8 cellular contexts compared by ENCODE assay signal in genomic region chr6:158718431-158719126, GRCh38.
A peak's percentile ranks its signal among the peaks of the same experiment; 100 is the strongest.
DNase-seq lines count a peak whose midpoint lies in the region; ATAC-seq and TF ChIP-seq lines count a peak whose summit lies in the region.

No MANE protein-coding gene starts in this region.

- DNase-seq in AG10803 (ENCODE audit: low read depth) (peak; percentile 15), activated B cell treated with CpG ODN at 0.5 μM for 24 hours (no peak), iris pigment epithelial cell (ENCODE audit: low read depth) (peak; percentile 42), upper lobe of left lung (no peak), ascending aorta (ENCODE audit: low spot score in 2 of 2) (no peak)

- H3K4me1 Mint-ChIP-seq in activated B cell treated with CpG ODN at 0.5 μM for 24 hours, result peaks cover 78% of the 10 kb centered on the region

- H3K27ac ChIP-seq in HEK293 (ENCODE audit: extremely low read depth, low read depth, low read length), result no peak overlapping the region
- H3K27ac ChIP-seq in upper lobe of left lung, result no peak overlapping the region
- H3K27ac ChIP-seq in ascending aorta, result no peak overlapping the region

- H3K4me3 Mint-ChIP-seq in activated B cell treated with CpG ODN at 0.5 μM for 24 hours, result no peak overlapping the region

- CTCF ChIA-PET in HEK293 (lab: Yijun Ruan, JAX) (interaction anchor here (0.5 to 2.9 kb wide), 58 partner anchors 10 to 1234 kb away, joined by 3 to 58 read pairs (median 4); partner anchors contain the start of gene SYTL3), activated B cell treated with CpG ODN at 0.5 μM for 24 hours (lab: Charles Lee) (interaction anchor here (1.0 to 3.0 kb wide), 4 partner anchors 9 to 241 kb away, joined by 3 to 13 read pairs (median 4); no protein-coding TSS in a partner anchor)

- no peaks in the 10 kb centered on the region for H3K27me3 ChIP-seq in upper lobe of left lung
- no peaks in the 10 kb centered on the region for H3K27me3 ChIP-seq in ascending aorta

- no peak for TF ChIP-seq POLR2A in upper lobe of left lung (IDR thresholded peaks at IDR 0.05)

- H3K4me3 ChIP-seq in AG10803 (ENCODE audit: low read length), result no peak overlapping the region
- no peak overlapping the region for H3K4me3 ChIP-seq in HEK293 (ENCODE audit: low read depth, low read length)
- H3K4me3 ChIP-seq in upper lobe of left lung, result no peak overlapping the region
- H3K4me3 ChIP-seq in ascending aorta, result no peak overlapping the region

- peak overlapping the region; percentile 97 for H3K27ac Mint-ChIP-seq in activated B cell treated with CpG ODN at 0.5 μM for 24 hours

- H3K36me3 Mint-ChIP-seq in activated B cell treated with CpG ODN at 0.5 μM for 24 hours (ENCODE audit: low read depth), result peaks cover 2% of the 10 kb centered on the region

- H3K4me1 ChIP-seq in HEK293 (ENCODE audit: control insufficient read depth, insufficient read depth, low read length), result no peaks in the 10 kb centered on the region
- peaks cover 4 to 16% (median 10%) of the 10 kb centered on the region in 4 donors for H3K4me1 ChIP-seq in upper lobe of left lung
- no peaks in the 10 kb centered on the region for H3K4me1 ChIP-seq in ascending aorta

- H3K36me3 ChIP-seq in HEK293 (ENCODE audit: control insufficient read depth in 2 of 2, insufficient read depth in 1 of 2, low read length in 2 of 2) (no peaks in the 10 kb centered on the region), upper lobe of left lung (peaks cover 0 to 3% (median 0%) of the 10 kb centered on the region in 4 donors), ascending aorta (no peaks in the 10 kb centered on the region)

- no peaks in the 10 kb centered on the region for H3K27me3 Mint-ChIP-seq in activated B cell treated with CpG ODN at 0.5 μM for 24 hours

- TF ChIP-seq CTCF in AG10803 (conservative IDR thresholded peaks at IDR 0.05; ENCODE audit: low read length) (peak; percentile 54), HEK293 (tag by site-specific recombination; IDR thresholded peaks at IDR 0.05) (no peak), activated B cell treated with CpG ODN at 0.5 μM for 24 hours (IDR thresholded peaks at IDR 0.05) (no peak), upper lobe of left lung (IDR thresholded peaks at IDR 0.05) (peak in 4 of 6 experiments; percentile 21 to 30 (median 22)), ascending aorta (IDR thresholded peaks at IDR 0.05) (peak in 1 of 3 experiments; percentile 41)

- POLR2A ChIA-PET in HEK293 (lab: Yijun Ruan, JAX), result no interaction called here
- POLR2A ChIA-PET in activated B cell treated with CpG ODN at 0.5 μM for 24 hours (lab: Charles Lee), result interaction anchor here (0.6 to 4.5 kb wide), 9 partner anchors 9 to 376 kb away, joined by 3 to 92 read pairs (median 9); partner anchors contain the start of gene EZR

- WGBS in upper lobe of left lung, 2 donors, result 77 to 85% methylated on average over 11 to 15 of the region's 15 CpGs

- no peaks in the 10 kb centered on the region for H3K9me3 Mint-ChIP-seq in activated B cell treated with CpG ODN at 0.5 μM for 24 hours

- H3K9me3 ChIP-seq in HEK293 (ENCODE audit: control insufficient read depth, insufficient read depth, low read depth, low read length) (no peaks in the 10 kb centered on the region), upper lobe of left lung (no peaks in the 10 kb centered on the region), ascending aorta (no peaks in the 10 kb centered on the region)

- ATAC-seq in activated B cell treated with CpG ODN at 0.5 μM for 24 hours (ENCODE audit: low read depth) (no peak), upper lobe of left lung (ENCODE audit: low FRiP score in 2 of 2) (peak in 1 of 2 donors; percentile 5), GM21447 (IDR thresholded peaks at IDR 0.05; ENCODE audit: unreplicated experiment) (no peak), HG03039 (IDR thresholded peaks at IDR 0.05; ENCODE audit: unreplicated experiment) (no peak)

- intact Hi-C loops in activated B cell treated with CpG ODN at 0.5 μM for 24 hours (cut with micrococcal nuclease), result loop anchor here (5.0 kb wide), 2 partner anchors 389 to 1259 kb away; no protein-coding TSS in a partner anchor
- intact Hi-C loops in ascending aorta (cut with DNase I), result no loop called here

- TF ChIP-seq EP300 in upper lobe of left lung (IDR thresholded peaks at IDR 0.05), result no peak

TF ChIP-seq in HEK293, 187 proteins besides CTCF, POLR2A, EP300 and RAD21:
- 0 out of 2 replicates have a peak, but pooled peaks have one; percentile 22 for TF ChIP-seq ZNF660 (tag by site-specific recombination; IDR thresholded peaks at IDR 0.05)
- TF ChIP-seq ZNF335 (tag by site-specific recombination; conservative IDR thresholded peaks at IDR 0.05), result no peak
- TF ChIP-seq ZIC2 (tag by site-specific recombination; IDR thresholded peaks at IDR 0.05), result peak; percentile 32; the same call in 1 of the 2 replicates
- 0 out of 2 replicates have a peak, but pooled peaks have one; percentile 30 for TF ChIP-seq ZBTB48 (tag by site-specific recombination; IDR thresholded peaks at IDR 0.05)
- TF ChIP-seq ZNF10 (tag by site-specific recombination; IDR thresholded peaks at IDR 0.05), result no peak
TF ChIP-seq in HEK293: peak in this region for 3.

Comparison
In these comparisons a context has a peak if more than half of its experiments do, and no peak if none do; other contexts are left out.
1. DNase-seq: peak in AG10803 (single experiment) and iris pigment epithelial cell (single experiment); none in activated B cell treated with CpG ODN at 0.5 μM for 24 hours (single experiment), upper lobe of left lung (0 of 2) and ascending aorta (0 of 2).
2. CTCF ChIP-seq: peak in AG10803 (single experiment) and upper lobe of left lung (4 of 6); none in HEK293 (single experiment) and activated B cell treated with CpG ODN at 0.5 μM for 24 hours (single experiment).